Comparison of ENCODE assay signal across 1 cellular context in genomic region chr4:140065393-140065792, GRCh38.
TF ChIP-seq lines count a peak whose summit lies in the region.

No MANE protein-coding gene starts in this region.

TF ChIP-seq in IMR-90, 13 proteins besides CTCF, POLR2A, EP300 and RAD21 (continued from another document):
- TF ChIP-seq, protein P1, sequence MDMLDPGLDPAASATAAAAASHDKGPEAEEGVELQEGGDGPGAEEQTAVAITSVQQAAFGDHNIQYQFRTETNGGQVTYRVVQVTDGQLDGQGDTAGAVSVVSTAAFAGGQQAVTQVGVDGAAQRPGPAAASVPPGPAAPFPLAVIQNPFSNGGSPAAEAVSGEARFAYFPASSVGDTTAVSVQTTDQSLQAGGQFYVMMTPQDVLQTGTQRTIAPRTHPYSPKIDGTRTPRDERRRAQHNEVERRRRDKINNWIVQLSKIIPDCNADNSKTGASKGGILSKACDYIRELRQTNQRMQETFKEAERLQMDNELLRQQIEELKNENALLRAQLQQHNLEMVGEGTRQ (IDR thresholded peaks at IDR 0.05; ENCODE audit: low read depth, low read length) = no peak
- TF ChIP-seq RCOR1 (IDR thresholded peaks at IDR 0.05; ENCODE audit: insufficient replicate concordance, low read length) = no peak
